30 cellular contexts compared by ENCODE assay signal in the genomic region with DNA sequence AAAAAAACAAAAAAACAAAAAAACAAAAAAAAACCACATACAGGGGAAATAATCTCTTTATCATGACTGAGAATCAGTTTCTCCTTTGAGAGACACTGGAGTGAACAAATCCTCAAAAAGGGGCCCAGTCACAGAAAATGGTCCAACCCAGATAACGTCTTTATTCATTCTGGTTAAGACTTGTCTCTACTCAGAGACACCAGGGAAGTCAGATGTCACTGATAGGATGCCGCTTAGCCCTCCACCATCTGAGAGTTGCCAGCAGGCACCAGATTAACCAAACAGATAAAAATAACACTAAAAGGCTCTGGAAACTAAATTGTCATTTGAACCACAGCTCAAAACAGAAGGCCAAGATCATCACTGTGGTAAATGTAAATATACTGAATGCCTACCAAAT.
"Had no signal": no experiment of that assay in that cellular context is flagged by ENCODE, and none has a peak within 500 bp of the region (broad histone marks: within the 10 kb centered on the region; RNA-seq: fewer than 3 reads in every experiment).

No MANE protein-coding gene starts in this region.

- H3K4me3 ChIP-seq: left lung, lower lobe of right lung, neural progenitor cell, right atrium auricular region, right lobe of liver, smooth muscle cell, stomach, thyroid gland, transverse colon, upper lobe of left lung, vagina had no signal

- H3K4me1 Mint-ChIP-seq: naive B cell; natural killer cell; stimulated activated memory B cell treated with anti-CD40 and anti-IgM and Interleukin-4, amounts not matched to agents 10 μg/mL and 1 μg/mL and 100 μg/mL, for 72 hours had no signal

- H3K9me3 ChIP-seq: lower lobe of right lung, neutrophil, right atrium auricular region, right lobe of liver, stomach, testis, thyroid gland, transverse colon, upper lobe of left lung, vagina had no signal

- H3K9ac ChIP-seq: neural progenitor cell had no signal

- H3K36me3 ChIP-seq: left lung, lower lobe of right lung, neural progenitor cell, neutrophil, right atrium auricular region, right lobe of liver, stomach, thyroid gland, transverse colon, upper lobe of left lung, vagina had no signal

- H3K27me3 ChIP-seq: left lung, neural progenitor cell, neutrophil, right atrium auricular region, right lobe of liver, stomach, testis, thyroid gland, transverse colon, upper lobe of left lung, vagina had no signal

- H2AFZ ChIP-seq: neural progenitor cell had no signal

- H3K27me3 Mint-ChIP-seq: naive B cell; progenitor cell of endocrine pancreas; stimulated activated memory B cell treated with anti-CD40 and anti-IgM and Interleukin-4, amounts not matched to agents 10 μg/mL and 1 μg/mL and 100 μg/mL, for 72 hours had no signal

- H3K9me3 Mint-ChIP-seq: stimulated activated memory B cell treated with anti-CD40 and anti-IgM and Interleukin-4, amounts not matched to agents 10 μg/mL and 1 μg/mL and 100 μg/mL, for 72 hours had no signal

- H3K27ac ChIP-seq: left lung, lower lobe of right lung, neural progenitor cell, neutrophil, right atrium auricular region, right lobe of liver, stomach, testis, thyroid gland, transverse colon, upper lobe of left lung, vagina had no signal

- H3K36me3 Mint-ChIP-seq: mesothelial cell of epicardium; naive B cell; stimulated activated memory B cell treated with anti-CD40 and anti-IgM and Interleukin-4, amounts not matched to agents 10 μg/mL and 1 μg/mL and 100 μg/mL, for 72 hours had no signal

- H3K27ac Mint-ChIP-seq: mesothelial cell of epicardium; naive B cell; natural killer cell; nephron progenitor cell; neural progenitor cell; progenitor cell of endocrine pancreas; stimulated activated memory B cell treated with anti-CD40 and anti-IgM and Interleukin-4, amounts not matched to agents 10 μg/mL and 1 μg/mL and 100 μg/mL, for 72 hours had no signal

- FAIRE-seq: keratinocyte had no signal

- H3K4me3 Mint-ChIP-seq: mesothelial cell of epicardium; naive B cell; natural killer cell; nephron progenitor cell; neural progenitor cell; stimulated activated memory B cell treated with anti-CD40 and anti-IgM and Interleukin-4, amounts not matched to agents 10 μg/mL and 1 μg/mL and 100 μg/mL, for 72 hours had no signal

- H3K4me1 ChIP-seq: left lung, lower lobe of right lung, right atrium auricular region, right lobe of liver, stomach, testis, thyroid gland, transverse colon, upper lobe of left lung, vagina had no signal

- H3K4me2 ChIP-seq: neural progenitor cell, smooth muscle cell had no signal

- DNase-seq: hippocampal formation; left colon; lower lobe of right lung; mammary epithelial cell; mesenchymal stem cell; naive B cell; natural killer cell; nephron progenitor cell; occipital lobe; right lobe of liver; stimulated activated CD4-positive, alpha-beta T cell treated with anti-CD3 and anti-CD28 coated beads, Interleukin-1b, Interleukin-23, amount 100 ng/mL, for 48 hours; stimulated activated CD4-positive, alpha-beta T cell treated with anti-CD3 and anti-CD28 coated beads, Interleukin-2, amount 100 ng/mL, for 48 hours; stimulated activated CD4-positive, alpha-beta T cell treated with anti-CD3 and anti-CD28 coated beads, Interleukin-4, amount 100 ng/mL, for 4 hours; stimulated activated CD8-positive, alpha-beta memory T cell treated with anti-CD3 and anti-CD28 coated beads, Interleukin-4, amount 100 ng/mL, for 48 hours; stimulated activated naive CD4-positive, alpha-beta T cell treated with Interleukin-2 at 50 U/mL for 16 hours; stomach; testis; thyroid gland; transverse colon had no signal

- ATAC-seq: left colon; left lung; lower lobe of right lung; natural killer cell; right lobe of liver; stimulated activated memory B cell treated with anti-CD40 and anti-IgM and Interleukin-4, amounts not matched to agents 10 μg/mL and 1 μg/mL and 100 μg/mL, for 72 hours had no signal
